In genomic region chr6:11231564-11232176, GRCh38 we compare ENCODE assay signal across 8 cellular contexts. TPM values are rescaled to one million over a fixed set of nuclear protein-coding genes. Genes with fewer than 3 reads are reported as not detected.
A peak's percentile ranks its signal among the peaks of the same experiment; 100 is the strongest.
DNase-seq lines count a peak whose midpoint lies in the region; ATAC-seq, FAIRE-seq and TF ChIP-seq lines count a peak whose summit lies in the region.

No MANE protein-coding gene starts in this region.

- no peak for FAIRE-seq in D721Med (lab: Jason Lieb, UNC)

- TF ChIP-seq CTCF in WERI-Rb-1 (IDR thresholded peaks at IDR 0.05; ENCODE audit: low read depth, low read length): no peak
- no peak for TF ChIP-seq CTCF in progenitor cell of endocrine pancreas (IDR thresholded peaks at IDR 0.05; ENCODE audit: unreplicated experiment)
- TF ChIP-seq CTCF in GM13976 (IDR thresholded peaks at IDR 0.05; ENCODE audit: borderline replicate concordance, control extremely low read depth, extremely low read depth, insufficient read depth, missing control alignments): no peak
- no peak for TF ChIP-seq CTCF in D721Med (IDR thresholded peaks at IDR 0.05; ENCODE audit: insufficient read depth, missing control alignments)

- H3K27ac ChIP-seq in WERI-Rb-1: no peak overlapping the region; the same call in 1 of the 2 replicates

- H3K4me3 Mint-ChIP-seq in progenitor cell of endocrine pancreas (ENCODE audit: low read depth): peak overlapping the region; percentile 83

- no peaks in the 10 kb centered on the region for H3K27me3 ChIP-seq in H7 (ENCODE audit: control insufficient read depth, insufficient read depth, low read length)
- no peaks in the 10 kb centered on the region for H3K27me3 ChIP-seq in WERI-Rb-1 (ENCODE audit: insufficient read depth, low read depth, severe bottlenecking)

- peak overlapping the region; percentile 99 for H3K27ac Mint-ChIP-seq in progenitor cell of endocrine pancreas

- no peak for ATAC-seq in HG02759 (IDR thresholded peaks at IDR 0.05; ENCODE audit: unreplicated experiment)

- H3K9me3 Mint-ChIP-seq in progenitor cell of endocrine pancreas (ENCODE audit: low read depth): peaks cover 3% of the 10 kb centered on the region

- H3K36me3 Mint-ChIP-seq in progenitor cell of endocrine pancreas (ENCODE audit: insufficient read depth): peaks cover 1% of the 10 kb centered on the region

- H3K4me1 Mint-ChIP-seq in progenitor cell of endocrine pancreas (ENCODE audit: low read depth): peaks cover 66% of the 10 kb centered on the region

- no peaks in the 10 kb centered on the region for H3K27me3 Mint-ChIP-seq in progenitor cell of endocrine pancreas

- in situ Hi-C loops in GM13976 (cut with MboI; ENCODE audit: low sequenced_read_pairs, unreplicated experiment): no loop called here

- H3K36me3 ChIP-seq in H7 (replicated peaks; ENCODE audit: control insufficient read depth, insufficient read depth, low read length) (no peaks in the 10 kb centered on the region), WERI-Rb-1 (no peaks in the 10 kb centered on the region)

- H3K9me3 ChIP-seq in WERI-Rb-1 (ENCODE audit: severe bottlenecking): no peaks in the 10 kb centered on the region

- H3K4me3 ChIP-seq in H7 (ENCODE audit: insufficient read depth, low read depth, low read length): peak overlapping the region; percentile 53
- peak overlapping the region; percentile 83 for H3K4me3 ChIP-seq in WERI-Rb-1 (ENCODE audit: low read depth, low read length)

- DNase-seq in H7 (no peak), WERI-Rb-1 (no peak), glomerular visceral epithelial cell (ENCODE audit: extremely low spot score) (peak; percentile 33), progenitor cell of endocrine pancreas (ENCODE audit: low spot score, unreplicated experiment) (no peak), GM13976 (ENCODE audit: low spot score) (no peak), D721Med (ENCODE audit: insufficient read length, low spot score) (no peak), T1000 (lab: John Stamatoyannopoulos, UW) (no peak)

RNA-seq across cellular contexts. Expression of gene NEDD9, which starts 0.8 kb away (rescaled TPM):
- total RNA-seq in H7 (2014; rRNA removed; shearing (Covaris generic)): 5.0 and 6.5 TPM in 2 replicates
- 13.6 and 14.1 TPM in 2 replicates for total RNA-seq in progenitor cell of endocrine pancreas
